In the genomic region with DNA sequence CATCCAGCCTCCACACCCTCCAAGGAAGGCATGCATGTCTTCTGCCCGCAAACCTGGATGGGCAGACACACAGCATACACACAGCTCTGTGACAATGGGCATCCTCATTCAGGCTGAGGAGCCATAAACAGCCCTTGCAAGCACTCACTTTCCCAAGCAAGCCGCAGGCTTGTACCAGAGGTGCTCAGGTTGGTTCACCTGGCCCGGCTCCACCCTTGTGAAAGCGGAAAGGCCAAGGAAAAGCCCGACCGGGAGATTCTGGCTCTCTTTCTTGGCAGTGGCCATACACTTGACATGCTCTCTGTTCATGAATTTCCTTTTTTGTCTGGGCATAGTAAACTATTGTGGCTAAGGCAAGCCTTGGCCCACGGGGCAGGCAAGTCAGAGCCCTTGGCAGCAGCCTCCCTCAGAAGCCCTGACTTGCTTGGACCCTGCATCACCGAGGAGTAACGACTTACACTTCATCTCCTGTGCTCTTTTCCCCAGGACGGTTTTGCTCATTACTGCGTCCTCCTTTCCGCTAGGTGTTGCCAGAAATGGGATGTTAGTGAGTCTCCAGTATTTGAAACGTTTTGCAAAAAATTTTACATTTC, we compare ENCODE assay signal across 25 cellular contexts.
"Had no signal": no experiment of that assay in that cellular context is flagged by ENCODE, and none has a peak within 500 bp of the region (broad histone marks: within the 10 kb centered on the region; RNA-seq: fewer than 3 reads in every experiment).

No MANE protein-coding gene starts in this region.

- ATAC-seq: activated CD4-positive, alpha-beta T cell treated with anti-CD3 and anti-CD28 coated beads for 36 hours; activated naive CD4-positive, alpha-beta T cell treated with anti-CD3 and anti-CD28 coated beads, Interleukin-2, amount 50 U/mL, for 72 hours; activated T-cell treated with anti-CD3 and anti-CD28 coated beads, Interleukin-2, amount 50 U/mL, for 72 hours; gastroesophageal sphincter had no signal

- H3K27ac ChIP-seq: ascending aorta, coronary artery, dorsolateral prefrontal cortex, gastroesophageal sphincter had no signal

- H3K4me3 ChIP-seq: ascending aorta, coronary artery, dorsolateral prefrontal cortex, esophagus squamous epithelium, gastroesophageal sphincter had no signal

- H3K27me3 ChIP-seq: ascending aorta had no signal

- H3K36me3 ChIP-seq: ascending aorta, esophagus squamous epithelium, gastroesophageal sphincter had no signal

- H3K9me3 ChIP-seq: ascending aorta, esophagus squamous epithelium, gastroesophageal sphincter had no signal

- DNase-seq: activated CD4-positive, alpha-beta memory T cell treated with anti-CD3 and anti-CD28 coated beads, Interleukin-2, amount 10 ng/mL, durations not matched to agents 7 days and 5 days; activated CD4-positive, alpha-beta T cell treated with anti-CD3 and anti-CD28 coated beads for 36 hours; activated CD4-positive, alpha-beta T cell treated with anti-CD3 and anti-CD28 coated beads, Interleukin-2, amount 10 ng/mL, durations not matched to agents 7 days and 5 days; activated CD4-positive, alpha-beta T cell treated with anti-CD3 and anti-CD28 coated beads, Interleukin-2, amount 50 U/mL, for 4 hours; activated CD4-positive, CD25-positive, alpha-beta regulatory T cell; activated CD4-positive, CD25-positive, alpha-beta regulatory T cell treated with anti-CD3 and anti-CD28 coated beads, Interleukin-2, amount 50 U/mL, for 72 hours; activated CD8-positive, alpha-beta memory T cell treated with anti-CD3 and anti-CD28 coated beads, Interleukin-2, amount 50 U/mL, for 48 hours; activated gamma-delta T cell; activated naive CD4-positive, alpha-beta T cell; activated naive CD4-positive, alpha-beta T cell treated with anti-CD3 and anti-CD28 coated beads, Interleukin-2, amount 10 ng/mL, durations not matched to agents 7 days and 5 days; activated naive CD8-positive, alpha-beta T cell treated with anti-CD3 and anti-CD28 coated beads, Interleukin-2, amount 10 ng/mL, durations not matched to agents 7 days and 5 days; activated T-cell treated with anti-CD3 and anti-CD28 coated beads for 4 hours; activated T-cell treated with anti-CD3 and anti-CD28 coated beads, Interleukin-2, amount 50 U/mL, for 24 hours; activated T-cell treated with anti-CD3 and anti-CD28 coated beads, Interleukin-2, amount 50 U/mL, for 72 hours; dorsolateral prefrontal cortex; effector memory CD4-positive, alpha-beta T cell; endodermal cell; erythroblast; esophagus squamous epithelium; foreskin melanocyte; T-helper 2 cell had no signal

- H3K4me1 ChIP-seq: ascending aorta, gastroesophageal sphincter had no signal
